ENCODE assay signal across 1 cellular context in the genomic region with DNA sequence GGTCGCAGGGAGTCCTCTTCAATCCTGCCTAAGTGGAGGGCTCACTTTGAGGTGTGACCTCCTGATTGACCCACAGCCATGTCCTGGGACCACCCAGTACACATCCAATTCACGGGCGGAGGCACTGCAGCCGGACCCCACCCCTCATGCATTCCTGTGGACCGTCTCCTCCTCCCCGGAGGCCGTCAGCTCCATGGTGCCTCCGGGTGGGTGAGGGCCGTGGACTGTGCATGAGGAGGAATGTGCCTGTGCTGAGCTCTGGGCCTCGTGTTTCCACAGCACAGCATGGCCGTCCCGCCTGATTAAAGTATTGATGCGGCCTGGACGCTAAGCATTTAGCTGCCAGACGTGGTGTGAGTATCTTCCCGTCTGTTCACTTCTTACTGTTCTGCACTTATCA.
TF ChIP-seq lines count a peak whose summit lies in the region.

No MANE protein-coding gene starts in this region.

TF ChIP-seq in WTC11, 78 proteins besides CTCF, POLR2A, EP300 and RAD21 (continued from another document):
- TF ChIP-seq, protein P1, sequence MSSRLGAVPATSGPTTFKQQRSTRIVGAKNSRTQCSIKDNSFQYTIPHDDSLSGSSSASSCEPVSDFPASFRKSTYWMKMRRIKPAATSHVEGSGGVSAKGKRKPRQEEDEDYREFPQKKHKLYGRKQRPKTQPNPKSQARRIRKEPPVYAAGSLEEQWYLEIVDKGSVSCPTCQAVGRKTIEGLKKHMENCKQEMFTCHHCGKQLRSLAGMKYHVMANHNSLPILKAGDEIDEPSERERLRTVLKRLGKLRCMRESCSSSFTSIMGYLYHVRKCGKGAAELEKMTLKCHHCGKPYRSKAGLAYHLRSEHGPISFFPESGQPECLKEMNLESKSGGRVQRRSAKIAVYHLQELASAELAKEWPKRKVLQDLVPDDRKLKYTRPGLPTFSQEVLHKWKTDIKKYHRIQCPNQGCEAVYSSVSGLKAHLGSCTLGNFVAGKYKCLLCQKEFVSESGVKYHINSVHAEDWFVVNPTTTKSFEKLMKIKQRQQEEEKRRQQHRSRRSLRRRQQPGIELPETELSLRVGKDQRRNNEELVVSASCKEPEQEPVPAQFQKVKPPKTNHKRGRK (CRISPR knock-in tag; IDR thresholded peaks at IDR 0.05; ENCODE audit: borderline replicate concordance) = no peak
- TF ChIP-seq NFYB (CRISPR knock-in tag; conservative IDR thresholded peaks at IDR 0.05; ENCODE audit: low read depth) (no peak), FOXP1 (CRISPR knock-in tag; IDR thresholded peaks at IDR 0.05; ENCODE audit: borderline replicate concordance) (no peak)
TF ChIP-seq in WTC11: peak in this region for 0.
